Comparison of ENCODE assay signal across 8 cellular contexts in the genomic region with DNA sequence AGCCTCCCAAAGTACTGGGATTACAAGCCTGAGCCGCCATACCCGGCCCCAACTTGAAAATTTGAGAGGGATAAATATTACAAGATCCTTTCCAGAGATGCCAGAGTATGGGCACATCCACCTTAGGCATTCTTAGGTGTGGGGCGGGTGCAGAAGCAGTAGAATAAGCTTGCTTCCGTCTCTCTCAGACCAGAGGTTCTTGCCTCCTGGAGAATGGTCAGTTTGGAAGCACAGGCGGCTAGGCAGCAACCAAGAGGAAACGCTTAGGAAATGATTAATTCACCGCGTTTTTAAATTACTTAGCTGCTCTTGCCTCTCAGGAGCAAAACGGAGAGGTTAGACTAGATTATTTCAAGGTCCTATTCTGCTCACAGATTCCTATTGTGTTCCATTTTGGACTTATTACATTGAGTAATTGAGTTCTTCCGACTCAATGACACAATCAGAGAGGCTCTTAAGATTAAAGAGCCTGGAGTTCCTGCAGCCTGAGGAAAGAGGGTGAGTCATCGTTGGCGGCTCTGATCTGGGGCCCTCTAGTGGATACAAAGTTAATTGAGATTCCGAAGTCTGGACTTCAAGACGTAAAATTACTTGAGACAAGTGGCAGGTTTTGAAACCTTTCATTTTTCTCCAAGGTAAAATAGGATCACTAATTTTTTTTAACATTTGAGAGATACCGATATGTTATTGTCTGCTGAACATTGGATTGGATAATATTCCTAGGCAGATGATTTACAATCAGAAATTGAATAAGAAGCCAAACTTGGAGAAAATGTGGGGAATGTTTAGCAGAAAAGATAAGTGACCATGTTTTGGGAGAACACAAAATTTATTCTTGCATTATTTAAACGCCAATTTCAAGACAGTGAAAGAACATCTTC. TPM values are rescaled to one million over a fixed set of nuclear protein-coding genes. Genes with fewer than 3 reads are reported as not detected.
DNase-seq lines count a peak whose midpoint lies in the region; TF ChIP-seq lines count a peak whose summit lies in the region.

No MANE protein-coding gene starts in this region.

- H3K4me1 Mint-ChIP-seq in osteocyte (ENCODE audit: unreplicated experiment), result peaks cover 5% of the 10 kb centered on the region

- intact Hi-C loops in transverse colon (cut with DNase I; ENCODE audit: low total_unique reads), result no loop called here

- H4K20me1 ChIP-seq in Karpas-422 (ENCODE audit: insufficient read depth, low read depth, low read length), result no peaks in the 10 kb centered on the region

- H3K9me2 ChIP-seq in Karpas-422 (replicated peaks; ENCODE audit: insufficient read depth, low read length), result no peaks in the 10 kb centered on the region

- WGBS in transverse colon (ENCODE audit: low coverage in 1 of 2), 2 donors, result 11 to 33% methylated on average over 9 to 16 of the region's 16 CpGs

- H3K4me1 ChIP-seq in Karpas-422 (ENCODE audit: low read length) (0 out of 2 replicates have a peak, but pooled peaks cover 3% of the 10 kb centered on the region), transverse colon (peaks cover 0 to 7% (median 0%) of the 10 kb centered on the region in 4 donors)

- in situ Hi-C loops in transverse colon (cut with MboI; ENCODE audit: low pct_ligation_motif_present in 1 of 4, low pct_unique_long_range_greater_than_20kb in 1 of 4, low sequenced_read_pairs in 3 of 4), result no loop called here

- no peaks in the 10 kb centered on the region for H3K79me2 ChIP-seq in Karpas-422 (ENCODE audit: low read length)

- no peaks in the 10 kb centered on the region for H3K9me3 ChIP-seq in Karpas-422 (ENCODE audit: low read length)
- H3K9me3 ChIP-seq in transverse colon, result no peaks in the 10 kb centered on the region

- no peak for TF ChIP-seq EP300 in transverse colon (IDR thresholded peaks at IDR 0.05; ENCODE audit: low read depth)

- peak overlapping the region; percentile 10 for H3K4me2 ChIP-seq in Karpas-422 (ENCODE audit: low read depth, low read length, poor library complexity, severe bottlenecking)

- TF ChIP-seq CTCF in 22Rv1 (IDR thresholded peaks at IDR 0.05) (peak; percentile 92), GM12875 (IDR thresholded peaks at IDR 0.05; ENCODE audit: borderline replicate concordance, insufficient read depth, low read depth, low read length) (peak; percentile 58; the same call in 1 of the 2 replicates), osteocyte (IDR thresholded peaks at IDR 0.05) (peak; percentile 82), transverse colon (IDR thresholded peaks at IDR 0.05) (peak; percentile 62 to 75 (median 72))

- H3K27ac ChIP-seq in 22Rv1, result no peak overlapping the region
- no peak overlapping the region for H3K27ac ChIP-seq in Karpas-422 (ENCODE audit: low read length)
- H3K27ac ChIP-seq in transverse colon, result no peak overlapping the region

- H3K36me3 Mint-ChIP-seq in osteocyte (ENCODE audit: unreplicated experiment), result no peaks in the 10 kb centered on the region

- H3K9ac ChIP-seq in Karpas-422 (ENCODE audit: low read length), result no peak overlapping the region

- no peak overlapping the region for H3K4me3 Mint-ChIP-seq in osteocyte (ENCODE audit: unreplicated experiment)

- no peak overlapping the region for H3K27ac Mint-ChIP-seq in osteocyte (ENCODE audit: unreplicated experiment)

- TF ChIP-seq POLR2A in transverse colon (IDR thresholded peaks at IDR 0.05), result no peak

- no peaks in the 10 kb centered on the region for H3K36me3 ChIP-seq in Karpas-422 (ENCODE audit: insufficient read depth, low read length)
- H3K36me3 ChIP-seq in transverse colon, result no peaks in the 10 kb centered on the region

- peak; percentile 89 for DNase-seq in Karpas-422
- DNase-seq in SIG-M5 (lab: John Stamatoyannopoulos, UW), result peak; percentile 56
- peak; percentile 51 for DNase-seq in activated naive CD4-positive, alpha-beta T cell treated with anti-CD3 and anti-CD28 coated beads, Interleukin-2, amount 50 U/mL, for 16 hours
- DNase-seq in glomerular visceral epithelial cell (ENCODE audit: extremely low spot score), result peak; percentile 85
- no peak for DNase-seq in osteocyte (ENCODE audit: extremely low spot score, unreplicated experiment)
- DNase-seq in transverse colon, result peak; percentile 59

- H3K27me3 Mint-ChIP-seq in osteocyte (ENCODE audit: unreplicated experiment), result peaks cover 12% of the 10 kb centered on the region

- H3K4me3 ChIP-seq in GM12875 (ENCODE audit: low read depth, low read length) (no peak overlapping the region), Karpas-422 (ENCODE audit: low read length) (no peak overlapping the region), transverse colon (no peak overlapping the region)

- H3K9me3 Mint-ChIP-seq in osteocyte (ENCODE audit: unreplicated experiment), result no peaks in the 10 kb centered on the region

- H3K27me3 ChIP-seq in Karpas-422 (ENCODE audit: low read length) (no peaks in the 10 kb centered on the region), transverse colon (peaks cover 3% of the 10 kb centered on the region)

- H2AFZ ChIP-seq in Karpas-422 (ENCODE audit: low read length), result no peak overlapping the region; the same call in 1 of the 2 replicates

RNA-seq across cellular contexts. Expression of a gene that starts 5.8 kb away (rescaled TPM):
- total RNA-seq in Karpas-422 (2014; rRNA removed; shearing (Covaris generic); ENCODE audit: low replicate concordance), result not detected in 2 replicates
- not detected in 2 replicates for total RNA-seq in osteocyte
- total RNA-seq in transverse colon, result not detected
